In the genomic region with DNA sequence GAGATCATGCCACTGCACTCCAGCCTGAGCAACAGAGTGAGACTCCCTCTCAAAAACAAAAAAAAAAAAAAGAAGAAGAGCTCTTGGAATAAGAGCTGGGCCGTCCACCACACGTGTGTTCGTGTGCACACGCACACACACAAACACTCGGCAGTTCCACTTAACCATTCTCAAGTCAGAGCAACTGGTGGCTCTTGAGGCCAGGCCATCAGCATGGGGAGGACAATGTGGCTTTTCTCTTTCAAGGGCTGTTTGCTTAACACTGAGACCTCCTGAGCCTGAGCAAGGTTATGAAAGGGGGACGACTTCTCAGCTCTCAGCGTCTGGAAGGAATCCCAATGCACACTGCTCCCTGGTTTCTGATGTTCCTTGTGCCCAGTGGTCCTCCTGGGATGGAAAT, we compare ENCODE assay signal across 22 cellular contexts.
"Had no signal": no experiment of that assay in that cellular context is flagged by ENCODE, and none has a peak within 500 bp of the region (broad histone marks: within the 10 kb centered on the region; RNA-seq: fewer than 3 reads in every experiment).

No MANE protein-coding gene starts in this region.

- H3K36me3 ChIP-seq: adrenal gland, ascending aorta, brain microvascular endothelial cell, sigmoid colon, transverse colon, vagina had no signal

- ATAC-seq: activated T-helper 17 cell treated with anti-CD3 and anti-CD28 coated beads, Interleukin-2, amount 50 U/mL, for 72 hours; foreskin keratinocyte; left colon; mucosa of descending colon; stimulated activated naive B cell treated with anti-CD40 and anti-IgM and Interleukin-4, amounts not matched to agents 10 μg/mL and 1 μg/mL and 100 μg/mL, for 72 hours; WTC11 had no signal

- H3K27ac ChIP-seq: adrenal gland, ascending aorta, brain microvascular endothelial cell, foreskin keratinocyte, sigmoid colon, transverse colon, vagina had no signal

- H3K4me3 ChIP-seq: adrenal gland, ascending aorta, mucosa of descending colon, sigmoid colon, smooth muscle cell, transverse colon, vagina had no signal

- DNase-seq: activated CD8-positive, alpha-beta memory T cell treated with anti-CD3 and anti-CD28 coated beads, Interleukin-2, amount 50 U/mL, for 4 hours; activated T-cell treated with anti-CD3 and anti-CD28 coated beads, Interleukin-2, amount 50 U/mL, for 24 hours; adrenal gland; brain microvascular endothelial cell; caudate nucleus; dermis blood vessel endothelial cell; effector CD8-positive, alpha-beta T cell; foreskin keratinocyte; left colon; mesendoderm; mucosa of descending colon; sigmoid colon; stimulated activated CD4-positive, alpha-beta T cell treated with anti-CD3 and anti-CD28 coated beads, Interleukin-2, amount 100 ng/mL, for 48 hours; stimulated activated CD8-positive, alpha-beta memory T cell treated with anti-CD3 and anti-CD28 coated beads, Interleukin-4, amount 100 ng/mL, for 48 hours; stimulated activated naive B cell treated with anti-CD40 and anti-IgM and Interleukin-4, amounts not matched to agents 10 μg/mL and 1 μg/mL and 100 μg/mL, for 72 hours; transverse colon had no signal

- FAIRE-seq: keratinocyte had no signal

- H3K4me1 ChIP-seq: adrenal gland, ascending aorta, foreskin keratinocyte, sigmoid colon, vagina had no signal

- H3K27me3 ChIP-seq: ascending aorta, brain microvascular endothelial cell, foreskin keratinocyte, transverse colon, vagina had no signal

- H3K4me2 ChIP-seq: smooth muscle cell had no signal

- H3K9me3 ChIP-seq: adrenal gland, ascending aorta, mucosa of descending colon, sigmoid colon, transverse colon, vagina had no signal
